ENCODE assay signal across 8 cellular contexts in the genomic region with DNA sequence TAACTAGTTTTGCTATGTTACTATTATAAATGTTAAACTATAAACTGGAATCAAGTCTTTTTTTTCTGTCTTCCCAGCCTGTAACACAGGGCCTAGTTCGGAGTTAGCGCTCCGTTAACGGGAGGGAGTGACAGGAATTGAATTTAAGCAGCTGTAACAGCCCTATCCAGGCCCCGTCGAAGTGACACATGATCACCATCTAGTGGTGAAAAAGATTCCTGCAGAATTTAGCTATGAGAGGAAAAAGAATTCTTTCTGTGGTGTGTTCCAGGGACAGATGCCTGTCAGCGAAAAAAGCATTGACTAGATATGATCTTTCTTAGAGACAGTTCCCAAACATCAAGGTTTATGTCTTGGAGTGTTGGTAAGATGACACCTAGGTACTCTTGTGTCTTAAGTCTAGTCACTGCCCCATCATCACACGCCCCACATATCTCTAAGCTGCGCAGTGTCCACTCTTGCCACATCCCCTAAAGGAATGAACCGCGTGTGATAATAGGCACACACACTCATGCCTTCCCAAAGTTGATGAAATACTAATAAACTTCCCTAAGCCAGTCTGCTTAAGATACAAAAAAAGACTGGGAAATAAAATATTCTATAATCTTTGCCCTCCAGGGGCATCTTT. TPM values are rescaled to one million over a fixed set of nuclear protein-coding genes. Genes with fewer than 3 reads are reported as not detected.
A peak's percentile ranks its signal among the peaks of the same experiment; 100 is the strongest.
DNase-seq lines count a peak whose midpoint lies in the region; ATAC-seq and TF ChIP-seq lines count a peak whose summit lies in the region.

No MANE protein-coding gene starts in this region.

- H3K4me1 ChIP-seq in Panc1 (ENCODE audit: control insufficient read depth, insufficient read depth, low read length) (peaks cover 38% of the 10 kb centered on the region), heart left ventricle (peaks cover 0 to 29% (median 10%) of the 10 kb centered on the region in 12 donors)

- H3K4me3 ChIP-seq in BJ (ENCODE audit: low read depth, low read length) (no peak overlapping the region), Panc1 (ENCODE audit: low read depth in 2 of 2, low read length in 2 of 2) (peak overlapping the region; percentile 3 to 31; a peak in 3 of 4 replicates), heart left ventricle (peak overlapping the region in 10 of 12 donors; percentile 49 to 81 (median 69))
- H3K4me3 ChIP-seq in Jurkat, Clone E6-1 (ENCODE audit: low read length): no peak overlapping the region; the same call in 1 of the 2 replicates

- H3K27me3 ChIP-seq in BJ (ENCODE audit: control insufficient read depth, insufficient read depth, low read length) (peaks cover 10% of the 10 kb centered on the region), Panc1 (ENCODE audit: control insufficient read depth, insufficient read depth, low read length) (no peaks in the 10 kb centered on the region), heart left ventricle (peaks cover 0 to 5% (median 0%) of the 10 kb centered on the region in 9 donors)

- peaks cover 14% of the 10 kb centered on the region for H3K36me3 Mint-ChIP-seq in activated naive CD8-positive, alpha-beta T cell treated with anti-CD3 and anti-CD28 coated beads, Interleukin-2, amount 10 ng/mL, durations not matched to agents 7 days and 5 days

- in situ Hi-C loops in GM13977 (cut with MboI; ENCODE audit: low pct_unique_long_range_greater_than_20kb, low sequenced_read_pairs, unreplicated experiment) (loop anchor here (25.0 kb wide), 1 partner anchor 162 kb away; a partner anchor contains a TSS), Panc1 (cut with HindIII; ENCODE audit: low pct_unique_long_range_greater_than_20kb, low sequenced_read_pairs) (no loop called here)

- 12 to 21% (median 18%) methylated on average over 11 of the region's 11 CpGs for whole genome bisulfite sequencing in heart left ventricle, 4 donors

- H3K36me3 ChIP-seq in BJ (ENCODE audit: control insufficient read depth, insufficient read depth, low read length) (no peaks in the 10 kb centered on the region), Panc1 (ENCODE audit: control insufficient read depth, insufficient read depth, low read length) (no peaks in the 10 kb centered on the region), heart left ventricle (no peaks in the 10 kb centered on the region)

- H3K27ac ChIP-seq in Panc1 (ENCODE audit: low read length) (peak overlapping the region; percentile 75), heart left ventricle (peak overlapping the region in 10 of 12 donors; percentile 26 to 94 (median 92))

- TF ChIP-seq POLR2A in heart left ventricle (IDR thresholded peaks at IDR 0.05): no peak

- ATAC-seq in Panc1 (peak; percentile 81), heart left ventricle (peak; percentile 57 to 71 (median 62)), HG03097 (IDR thresholded peaks at IDR 0.05; ENCODE audit: low FRiP score, unreplicated experiment) (no peak)
- peak; percentile 65 for ATAC-seq in activated naive CD8-positive, alpha-beta T cell treated with anti-CD3 and anti-CD28 coated beads, Interleukin-2, amount 10 ng/mL, durations not matched to agents 7 days and 5 days (ENCODE audit: low read depth)

- TF ChIP-seq CTCF in BJ (IDR thresholded peaks at IDR 0.05; ENCODE audit: insufficient read depth, low read depth, low read length) (peak; percentile 66), GM13977 (IDR thresholded peaks at IDR 0.05; ENCODE audit: extremely low read depth, insufficient read depth, missing control alignments) (peak; percentile 70), Panc1 (IDR thresholded peaks at IDR 0.05) (peak; percentile 86), heart left ventricle (IDR thresholded peaks at IDR 0.05) (peak; percentile 58 to 88 (median 72))

- H3K27ac Mint-ChIP-seq in activated naive CD8-positive, alpha-beta T cell treated with anti-CD3 and anti-CD28 coated beads, Interleukin-2, amount 10 ng/mL, durations not matched to agents 7 days and 5 days: no peak overlapping the region

- CTCF ChIA-PET in BJ (lab: Yijun Ruan, JAX) (interaction anchor here (0.6 to 2.4 kb wide), 16 partner anchors 10 to 153 kb away, joined by 3 to 9 read pairs (median 4); a partner anchor contains a TSS), Panc1 (lab: Charles Lee) (interaction anchor here (0.7 to 1.6 kb wide), 7 partner anchors 11 to 155 kb away, joined by 3 to 13 read pairs (median 4); no protein-coding TSS in a partner anchor)

- no peaks in the 10 kb centered on the region for H3K9me3 Mint-ChIP-seq in activated naive CD8-positive, alpha-beta T cell treated with anti-CD3 and anti-CD28 coated beads, Interleukin-2, amount 10 ng/mL, durations not matched to agents 7 days and 5 days

- no TSS peak for BruUV-seq in Panc1 (replicated peaks; lab: Mats Ljungman, UMichigan)

- H3K9me3 ChIP-seq in Panc1 (ENCODE audit: control insufficient read depth, insufficient read depth, low read depth, low read length): no peaks in the 10 kb centered on the region
- H3K9me3 ChIP-seq in heart left ventricle: peaks cover 0 to 12% (median 0%) of the 10 kb centered on the region in 12 donors

- POLR2A ChIA-PET in BJ (lab: Charles Lee) (no interaction called here), Panc1 (lab: Charles Lee) (no interaction called here)
- POLR2A ChIA-PET in activated naive CD8-positive, alpha-beta T cell treated with anti-CD3 and anti-CD28 coated beads, Interleukin-2, amount 10 ng/mL, durations not matched to agents 7 days and 5 days (lab: Charles Lee): interaction anchor here (0.7 to 1.3 kb wide), 5 partner anchors 11 to 56 kb away, joined by 4 to 8 read pairs (median 5); a partner anchor contains a TSS

- peak overlapping the region; percentile 84 for H3K4me3 Mint-ChIP-seq in activated naive CD8-positive, alpha-beta T cell treated with anti-CD3 and anti-CD28 coated beads, Interleukin-2, amount 10 ng/mL, durations not matched to agents 7 days and 5 days

- H3K27me3 Mint-ChIP-seq in activated naive CD8-positive, alpha-beta T cell treated with anti-CD3 and anti-CD28 coated beads, Interleukin-2, amount 10 ng/mL, durations not matched to agents 7 days and 5 days: no peaks in the 10 kb centered on the region

- DNase-seq in BJ (ENCODE audit: low read depth): no peak
- DNase-seq in GM13977 (ENCODE audit: low spot score): peak; percentile 57
- peak; percentile 69 for DNase-seq in Jurkat, Clone E6-1 (ENCODE audit: low read depth, low spot score)
- DNase-seq in Panc1 (ENCODE audit: low read depth, low spot score): no peak
- no peak for DNase-seq in activated naive CD8-positive, alpha-beta T cell treated with anti-CD3 and anti-CD28 coated beads, Interleukin-2, amount 10 ng/mL, durations not matched to agents 7 days and 5 days
- DNase-seq in heart left ventricle: peak; percentile 37 to 49 (median 43)
- DNase-seq in retina: peak; percentile 64

- H3K4me1 Mint-ChIP-seq in activated naive CD8-positive, alpha-beta T cell treated with anti-CD3 and anti-CD28 coated beads, Interleukin-2, amount 10 ng/mL, durations not matched to agents 7 days and 5 days: peaks cover 20% of the 10 kb centered on the region

- intact Hi-C loops in Panc1 (cut with micrococcal nuclease; ENCODE audit: unreplicated experiment) (loop anchor here (1.0 kb wide), 1 partner anchor 34 kb away; no protein-coding TSS in a partner anchor), heart left ventricle (cut with DNase I) (loop anchor here in 6 of 10 donors (2.0 to 10.0 kb wide), 4 partner anchors 32 to 54 kb away; no protein-coding TSS in a partner anchor)

RNA-seq across cellular contexts. Expression of a gene that starts 2.1 kb away (rescaled TPM):
- polyA plus RNA-seq in BJ (2011; rRNA removed) (0.82 and 0.99 TPM in 2 replicates), heart left ventricle (10 to 100 TPM in 1 of 2 donors, 1 to 10 TPM in 1; 7.2 to 12.3 TPM)
- 0.62 and 1.5 TPM in 2 replicates for polyA minus RNA-seq in BJ (2011; rRNA and poly(A)+ RNA removed)
- 2.8 TPM for polyA plus RNA-seq in Jurkat, Clone E6-1 (2012; ENCODE audit: insufficient read depth, insufficient read length)
- total RNA-seq in Panc1 (2021; ENCODE audit: unreplicated experiment) (8.2 TPM), heart left ventricle (10 to 100 TPM; 11.5 to 29.0 (median 18.6) TPM)
- 2.9 TPM for polyA plus RNA-seq in Panc1 (2012; ENCODE audit: insufficient read length)
- total RNA-seq in activated naive CD8-positive, alpha-beta T cell treated with anti-CD3 and anti-CD28 coated beads, Interleukin-2, amount 10 ng/mL, durations not matched to agents 7 days and 5 days: 10 to 100 TPM; 17.7 to 18.7 TPM

RNA-seq across cellular contexts. Expression of a gene that starts 13.8 kb away (rescaled TPM):
- 31.5 and 33.7 TPM in 2 replicates for polyA plus RNA-seq in BJ (2011; rRNA removed)
- 16.1 and 19.8 TPM in 2 replicates for polyA minus RNA-seq in BJ (2011; rRNA and poly(A)+ RNA removed)
- 153 TPM for polyA plus RNA-seq in Jurkat, Clone E6-1 (2012; ENCODE audit: insufficient read depth, insufficient read length)
- total RNA-seq in Panc1 (2021; ENCODE audit: unreplicated experiment): 179 TPM
- 131 TPM for polyA plus RNA-seq in Panc1 (2012; ENCODE audit: insufficient read length)
- 10 to 100 TPM; 67.2 to 70.5 TPM for total RNA-seq in activated naive CD8-positive, alpha-beta T cell treated with anti-CD3 and anti-CD28 coated beads, Interleukin-2, amount 10 ng/mL, durations not matched to agents 7 days and 5 days
- total RNA-seq in heart left ventricle: 10 to 100 TPM; 12.9 to 31.0 (median 23.6) TPM
- polyA plus RNA-seq in heart left ventricle: 10 to 100 TPM; 13.7 to 31.9 TPM

RNA-seq across cellular contexts. Expression of a gene that starts 56.5 kb away (rescaled TPM):
- polyA plus RNA-seq in BJ (2011; rRNA removed): 14.2 and 14.7 TPM in 2 replicates
- polyA minus RNA-seq in BJ (2011; rRNA and poly(A)+ RNA removed): 11.1 and 12.1 TPM in 2 replicates
- polyA plus RNA-seq in Jurkat, Clone E6-1 (2012; ENCODE audit: insufficient read depth, insufficient read length): 49.8 TPM
- total RNA-seq in Panc1 (2021; ENCODE audit: unreplicated experiment): 89.3 TPM
- polyA plus RNA-seq in Panc1 (2012; ENCODE audit: insufficient read length): 47.3 TPM
- total RNA-seq in activated naive CD8-positive, alpha-beta T cell treated with anti-CD3 and anti-CD28 coated beads, Interleukin-2, amount 10 ng/mL, durations not matched to agents 7 days and 5 days: 10 to 100 TPM; 59.8 to 64.9 TPM
- 10 to 100 TPM; 17.7 to 73.2 (median 39.1) TPM for total RNA-seq in heart left ventricle
- polyA plus RNA-seq in heart left ventricle: 10 to 100 TPM; 18.5 to 20.9 TPM

Comparison
In these comparisons a context has a peak if more than half of its experiments do, and no peak if none do; other contexts are left out.
1. DNase-seq: peak in GM13977 (single experiment), Jurkat, Clone E6-1 (single experiment), heart left ventricle (5 of 5) and retina (single experiment); none in BJ (single experiment), Panc1 (single experiment) and activated naive CD8-positive, alpha-beta T cell treated with anti-CD3 and anti-CD28 coated beads, Interleukin-2, amount 10 ng/mL, durations not matched to agents 7 days and 5 days (single experiment).
2. H3K4me3 ChIP-seq: peak in Panc1 (2 of 2) and heart left ventricle (10 of 12); none in BJ (single experiment) and Jurkat, Clone E6-1 (single experiment).
3. Peak in every context shown above with its lines, with median percentiles within 50 percentile points of each other: CTCF ChIP-seq.